8 cellular contexts compared by ENCODE assay signal in the genomic region with DNA sequence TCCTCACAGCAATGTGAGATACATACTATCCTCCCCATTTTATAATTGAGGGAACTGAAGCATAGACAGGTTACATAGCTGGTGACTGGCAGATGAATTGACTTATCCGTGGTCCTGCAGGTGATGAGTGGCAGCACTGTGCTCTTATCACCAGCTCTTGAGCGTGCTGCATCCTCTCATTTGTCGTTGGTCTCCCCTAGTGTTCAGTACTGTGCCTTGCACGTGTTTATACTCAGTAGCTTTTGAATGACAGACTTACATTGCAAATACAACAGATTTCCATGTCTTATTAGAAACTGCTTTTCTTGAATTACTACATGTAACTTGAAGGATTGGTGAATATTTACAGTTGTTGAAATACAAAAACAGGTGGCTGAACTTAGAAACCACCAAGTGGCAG. TPM values are rescaled to one million over a fixed set of nuclear protein-coding genes. Genes with fewer than 3 reads are reported as not detected.
DNase-seq lines count a peak whose midpoint lies in the region; ATAC-seq and TF ChIP-seq lines count a peak whose summit lies in the region.
"Not testable (repeated sequence)": the region's sequence is repeated elsewhere in the genome, so short reads cannot be mapped to it uniquely, and the experiment has no call there.

No MANE protein-coding gene starts in this region.

- not testable (repeated sequence) for H3K4me3 Mint-ChIP-seq in T-helper 2 cell treated with Interferon-gamma antibody and Interleukin-4, amounts not matched to agents 5 μg/mL and 100 μg/mL, for 36 hours; activated naive CD8-positive, alpha-beta T cell treated with anti-CD3 and anti-CD28 coated beads, Interleukin-2, amount 50 U/mL, for 24 hours

- H3K27ac ChIP-seq in heart left ventricle, result not testable (repeated sequence)

- peaks cover 0 to 91% (median 68%) of the 10 kb centered on the region in 9 donors for H3K36me3 ChIP-seq in heart left ventricle

- not testable (repeated sequence) for H3K9me3 Mint-ChIP-seq in T-helper 2 cell treated with Interferon-gamma antibody and Interleukin-4, amounts not matched to agents 5 μg/mL and 100 μg/mL, for 36 hours; activated naive CD8-positive, alpha-beta T cell treated with anti-CD3 and anti-CD28 coated beads, Interleukin-2, amount 50 U/mL, for 24 hours

- not testable (repeated sequence) for H3K27me3 Mint-ChIP-seq in T-helper 2 cell treated with Interferon-gamma antibody and Interleukin-4, amounts not matched to agents 5 μg/mL and 100 μg/mL, for 36 hours (ENCODE audit: low read depth); activated naive CD8-positive, alpha-beta T cell treated with anti-CD3 and anti-CD28 coated beads, Interleukin-2, amount 50 U/mL, for 24 hours

- TF ChIP-seq CTCF in heart left ventricle (IDR thresholded peaks at IDR 0.05), result peak in 10 of 12 donors; percentile 17 to 52 (median 30)

- not testable (repeated sequence) for H3K27me3 ChIP-seq in heart left ventricle

- WGBS in heart left ventricle, 4 donors, result 15 to 20% (median 17%) methylated on average over 4 of the region's 4 CpGs

- not testable (repeated sequence) for H3K9me3 ChIP-seq in heart left ventricle

- ATAC-seq in GM18870 (IDR thresholded peaks at IDR 0.05; ENCODE audit: unreplicated experiment) (peak; percentile 48), HG03103 (IDR thresholded peaks at IDR 0.05; ENCODE audit: low read depth, unreplicated experiment) (peak; percentile 90), heart left ventricle (peak in 3 of 4 donors; percentile 55 to 66 (median 56))
- ATAC-seq in activated naive CD8-positive, alpha-beta T cell treated with anti-CD3 and anti-CD28 coated beads, Interleukin-2, amount 50 U/mL, for 24 hours, result peak; percentile 86

- H3K27ac Mint-ChIP-seq in T-helper 2 cell treated with Interferon-gamma antibody and Interleukin-4, amounts not matched to agents 5 μg/mL and 100 μg/mL, for 36 hours, result peak overlapping the region; percentile 12
- peak overlapping the region; percentile 12 for H3K27ac Mint-ChIP-seq in activated naive CD8-positive, alpha-beta T cell treated with anti-CD3 and anti-CD28 coated beads, Interleukin-2, amount 50 U/mL, for 24 hours

- intact Hi-C loops in heart left ventricle (cut with DNase I), result not testable (repeated sequence)

- peaks cover 32% of the 10 kb centered on the region for H3K36me3 Mint-ChIP-seq in T-helper 2 cell treated with Interferon-gamma antibody and Interleukin-4, amounts not matched to agents 5 μg/mL and 100 μg/mL, for 36 hours (ENCODE audit: low read depth)
- H3K36me3 Mint-ChIP-seq in activated naive CD8-positive, alpha-beta T cell treated with anti-CD3 and anti-CD28 coated beads, Interleukin-2, amount 50 U/mL, for 24 hours (ENCODE audit: low read depth), result peaks cover 43% of the 10 kb centered on the region

- peak; percentile 50 for DNase-seq in Ammon's horn (ENCODE audit: low spot score)
- peak; percentile 57 for DNase-seq in NCI-H2107 treated with DMSO at 0.1 percent for 48 hours (lab: John Stamatoyannopoulos, UW; ENCODE audit: unreplicated experiment)
- peak; percentile 25 for DNase-seq in T-helper 2 cell treated with Interferon-gamma antibody and Interleukin-4, amounts not matched to agents 5 μg/mL and 100 μg/mL, for 36 hours (ENCODE audit: low spot score)
- not testable (repeated sequence) for DNase-seq in activated naive CD8-positive, alpha-beta T cell treated with anti-CD3 and anti-CD28 coated beads, Interleukin-2, amount 50 U/mL, for 24 hours; heart left ventricle
- peak; percentile 19 for DNase-seq in pulmonary artery endothelial cell (ENCODE audit: low read depth, low spot score)

- not testable (repeated sequence) for H3K4me1 Mint-ChIP-seq in T-helper 2 cell treated with Interferon-gamma antibody and Interleukin-4, amounts not matched to agents 5 μg/mL and 100 μg/mL, for 36 hours (ENCODE audit: low read depth); activated naive CD8-positive, alpha-beta T cell treated with anti-CD3 and anti-CD28 coated beads, Interleukin-2, amount 50 U/mL, for 24 hours

- not testable (repeated sequence) for H3K4me3 ChIP-seq in heart left ventricle

- H3K4me1 ChIP-seq in heart left ventricle, result peaks cover 0 to 20% (median 2%) of the 10 kb centered on the region in 12 donors

- not testable (repeated sequence) for TF ChIP-seq POLR2A in heart left ventricle (IDR thresholded peaks at IDR 0.05)

RNA-seq across cellular contexts. Expression of gene NTAN1, which starts 33.7 kb away (rescaled TPM):
- total RNA-seq in heart left ventricle, result 10 to 100 TPM; 14.8 to 52.0 (median 29.8) TPM
- polyA plus RNA-seq in heart left ventricle, result 10 to 100 TPM; 29.2 to 31.9 TPM
- 110 and 150 TPM in 2 replicates for total RNA-seq in pulmonary artery endothelial cell

RNA-seq across cellular contexts. Expression of gene PDXDC1, which starts 47.4 kb away (rescaled TPM):
- 10 to 100 TPM; 43.4 to 80.0 (median 74.5) TPM for total RNA-seq in heart left ventricle
- polyA plus RNA-seq in heart left ventricle, result 10 to 100 TPM; 19.9 to 68.9 TPM
- total RNA-seq in pulmonary artery endothelial cell, result 77.4 and 79.2 TPM in 2 replicates
